ENCODE assay signal across 27 cellular contexts in the genomic region with DNA sequence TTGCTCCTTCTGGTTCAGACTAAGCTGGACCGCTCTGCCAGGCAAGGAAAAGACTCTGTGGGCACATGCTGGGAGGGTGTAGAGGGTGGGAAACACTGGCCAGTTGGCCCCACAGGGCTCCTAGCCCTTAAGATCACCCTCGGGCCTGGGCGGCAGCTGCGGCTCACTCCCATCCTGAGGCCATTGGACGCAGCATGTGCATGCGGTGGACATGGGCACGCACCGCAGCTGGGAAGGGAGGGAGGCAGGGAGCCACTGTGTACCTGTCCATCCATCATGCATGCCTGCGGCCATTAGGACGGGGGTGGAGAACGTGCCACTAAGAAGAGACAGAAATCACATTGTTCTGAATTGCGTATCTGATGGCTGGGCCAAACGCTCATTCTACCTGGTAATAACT.
"Had no signal": no experiment of that assay in that cellular context is flagged by ENCODE, and none has a peak within 500 bp of the region (broad histone marks: within the 10 kb centered on the region; RNA-seq: fewer than 3 reads in every experiment).

No MANE protein-coding gene starts in this region.

- H3K36me3 Mint-ChIP-seq: natural killer cell; neural progenitor cell; stimulated activated effector memory CD8-positive, alpha-beta T cell treated with anti-CD3 and anti-CD28 coated beads, Interleukin-12 subunit alpha, Interleukin-12 subunit beta, amount 100 ng/mL, for 72 hours had no signal

- H2AFZ ChIP-seq: neural progenitor cell had no signal

- H3K27me3 Mint-ChIP-seq: stimulated activated naive B cell treated with anti-CD40 and anti-IgM and Interleukin-4, amounts not matched to agents 10 μg/mL and 1 μg/mL and 100 μg/mL, for 72 hours had no signal

- H3K4me1 Mint-ChIP-seq: natural killer cell; stimulated activated effector memory CD8-positive, alpha-beta T cell treated with anti-CD3 and anti-CD28 coated beads, Interleukin-12 subunit alpha, Interleukin-12 subunit beta, amount 100 ng/mL, for 72 hours had no signal

- H3K9me3 ChIP-seq: pancreas, right lobe of liver, thoracic aorta, thyroid gland, vagina had no signal

- H3K4me3 Mint-ChIP-seq: naive thymus-derived CD4-positive, alpha-beta T cell; natural killer cell; nephron; neural progenitor cell; stimulated activated effector memory CD8-positive, alpha-beta T cell treated with anti-CD3 and anti-CD28 coated beads, Interleukin-12 subunit alpha, Interleukin-12 subunit beta, amount 100 ng/mL, for 72 hours; stimulated activated naive B cell treated with anti-CD40 and anti-IgM and Interleukin-4, amounts not matched to agents 10 μg/mL and 1 μg/mL and 100 μg/mL, for 72 hours; stimulated activated naive CD8-positive, alpha-beta T cell treated with anti-CD3 and anti-CD28 coated beads, Interleukin-15, Interleukin-2, amounts not matched to agents 100 ng/mL and 50 ng/mL, for 24 hours had no signal

- H3K27me3 ChIP-seq: neural progenitor cell, pancreas, right lobe of liver, sigmoid colon, stomach, thyroid gland, tibial nerve, vagina had no signal

- H3K27ac Mint-ChIP-seq: naive thymus-derived CD4-positive, alpha-beta T cell; natural killer cell; nephron; neural progenitor cell; progenitor cell of endocrine pancreas; stimulated activated effector memory CD8-positive, alpha-beta T cell treated with anti-CD3 and anti-CD28 coated beads, Interleukin-12 subunit alpha, Interleukin-12 subunit beta, amount 100 ng/mL, for 72 hours; stimulated activated naive B cell treated with anti-CD40 and anti-IgM and Interleukin-4, amounts not matched to agents 10 μg/mL and 1 μg/mL and 100 μg/mL, for 72 hours; stimulated activated naive CD8-positive, alpha-beta T cell treated with anti-CD3 and anti-CD28 coated beads, Interleukin-15, Interleukin-2, amounts not matched to agents 100 ng/mL and 50 ng/mL, for 24 hours had no signal

- H3K4me1 ChIP-seq: neural progenitor cell, pancreas, psoas muscle, right lobe of liver, stomach, thyroid gland, vagina had no signal

- H3K4me3 ChIP-seq: neural progenitor cell, pancreas, psoas muscle, right lobe of liver, sigmoid colon, stomach, thoracic aorta, thyroid gland, tibial nerve, vagina had no signal

- H3K27ac ChIP-seq: neural progenitor cell, pancreas, psoas muscle, right lobe of liver, sigmoid colon, stomach, thoracic aorta, thyroid gland, tibial nerve, vagina had no signal

- H3K36me3 ChIP-seq: neural progenitor cell, pancreas, right lobe of liver, sigmoid colon, stomach, thoracic aorta, thyroid gland, tibial nerve, vagina had no signal

- ATAC-seq: naive thymus-derived CD4-positive, alpha-beta T cell; natural killer cell; pancreas; psoas muscle; right cardiac atrium; stimulated activated effector memory CD8-positive, alpha-beta T cell treated with anti-CD3 and anti-CD28 coated beads, Interleukin-12 subunit alpha, Interleukin-12 subunit beta, amount 100 ng/mL, for 72 hours; stimulated activated naive B cell treated with anti-CD40 and anti-IgM and Interleukin-4, amounts not matched to agents 10 μg/mL and 1 μg/mL and 100 μg/mL, for 72 hours had no signal

- DNase-seq: naive thymus-derived CD4-positive, alpha-beta T cell; natural killer cell; occipital lobe; pancreas; posterior cingulate gyrus; psoas muscle; right cardiac atrium; right lobe of liver; sigmoid colon; small intestine; stimulated activated CD4-positive, alpha-beta T cell treated with anti-CD3 and anti-CD28 coated beads, Interleukin-15, amount 100 ng/mL, for 24 hours; stimulated activated CD4-positive, alpha-beta T cell treated with anti-CD3 and anti-CD28 coated beads, Interleukin-2, amount 100 ng/mL, for 24 hours; stimulated activated CD4-positive, alpha-beta T cell treated with anti-CD3 and anti-CD28 coated beads, Interleukin-2, amount 100 ng/mL, for 48 hours; stimulated activated CD4-positive, alpha-beta T cell treated with anti-CD3 and anti-CD28 coated beads, Interleukin-4, amount 100 ng/mL, for 24 hours; stimulated activated naive B cell treated with anti-CD40 and anti-IgM and Interleukin-4, amounts not matched to agents 10 μg/mL and 1 μg/mL and 100 μg/mL, for 72 hours; stimulated activated naive CD4-positive, alpha-beta T cell treated with Interleukin-2 at 50 U/mL for 16 hours; stomach; thyroid gland; trophoblast cell had no signal

- H3K4me2 ChIP-seq: neural progenitor cell had no signal

- H3K9ac ChIP-seq: neural progenitor cell had no signal
